ENCODE assay signal across 1 cellular context in genomic region chr4:153116101-153116680, GRCh38.
TF ChIP-seq lines count a peak whose summit lies in the region.

No MANE protein-coding gene starts in this region.

TF ChIP-seq in HepG2, 621 proteins besides CTCF, POLR2A, EP300 and RAD21 (continued from another document):
- TF ChIP-seq ZBTB40 (IDR thresholded peaks at IDR 0.05) (no peak), ZBTB40 (CRISPR knock-in tag; IDR thresholded peaks at IDR 0.05) (no peak), KDM3A (CRISPR knock-in tag; IDR thresholded peaks at IDR 0.05; ENCODE audit: low read depth) (no peak), ZNF800 (CRISPR knock-in tag; IDR thresholded peaks at IDR 0.05) (no peak), ZNF616 (CRISPR knock-in tag; IDR thresholded peaks at IDR 0.05; ENCODE audit: low read depth) (no peak), PBX2 (CRISPR knock-in tag; IDR thresholded peaks at IDR 0.05) (no peak), ZFP41 (CRISPR knock-in tag; IDR thresholded peaks at IDR 0.05; ENCODE audit: borderline replicate concordance) (no peak), TFDP1 (CRISPR knock-in tag; IDR thresholded peaks at IDR 0.05; ENCODE audit: borderline replicate concordance) (no peak), MBD4 (IDR thresholded peaks at IDR 0.05; ENCODE audit: borderline replicate concordance, low read length) (no peak), PAF1 (CRISPR knock-in tag; IDR thresholded peaks at IDR 0.05) (no peak), TRIM24 (CRISPR knock-in tag; IDR thresholded peaks at IDR 0.05) (no peak)
